In the genomic region with DNA sequence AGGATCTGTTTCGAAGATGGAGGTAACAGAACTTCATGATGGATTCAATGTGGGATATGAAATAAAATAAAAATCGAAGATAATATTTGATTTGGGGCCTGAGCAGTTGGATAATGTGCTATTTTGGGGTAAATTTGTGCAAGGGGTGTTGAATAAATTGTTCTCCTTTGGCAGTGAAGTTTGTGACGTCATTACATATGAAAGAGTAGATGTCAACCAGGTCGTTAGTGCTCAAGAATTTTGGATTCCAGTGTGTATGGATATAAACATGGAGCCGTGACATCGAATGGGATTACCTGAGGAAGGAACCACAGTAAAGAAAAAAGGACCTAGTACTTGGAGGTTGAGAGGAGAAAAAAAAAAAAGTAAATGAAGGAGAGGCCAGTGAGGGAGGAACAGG, we compare ENCODE assay signal across 26 cellular contexts.
"Had no signal": no experiment of that assay in that cellular context is flagged by ENCODE, and none has a peak within 500 bp of the region (broad histone marks: within the 10 kb centered on the region; RNA-seq: fewer than 3 reads in every experiment).

No MANE protein-coding gene starts in this region.

- H3K4me1 ChIP-seq: colonic mucosa, esophagus muscularis mucosa, esophagus squamous epithelium, foreskin keratinocyte, gastrocnemius medialis, gastroesophageal sphincter, heart left ventricle had no signal

- ATAC-seq: effector memory CD8-positive, alpha-beta T cell; esophagus mucosa; foreskin keratinocyte; gastrocnemius medialis; gastroesophageal sphincter; heart left ventricle had no signal

- H3K4me3 ChIP-seq: colonic mucosa, coronary artery, dorsolateral prefrontal cortex, esophagus muscularis mucosa, esophagus squamous epithelium, gastrocnemius medialis, gastroesophageal sphincter, heart left ventricle had no signal

- H3K27ac ChIP-seq: colonic mucosa, coronary artery, dorsolateral prefrontal cortex, epithelial cell of prostate, esophagus muscularis mucosa, esophagus squamous epithelium, foreskin keratinocyte, gastrocnemius medialis, gastroesophageal sphincter, heart left ventricle had no signal

- DNase-seq: colonic mucosa; cortex of kidney; dermis blood vessel endothelial cell; dorsolateral prefrontal cortex; effector CD4-positive, alpha-beta T cell; effector CD8-positive, alpha-beta T cell; effector memory CD4-positive, alpha-beta T cell; effector memory CD8-positive, alpha-beta T cell; erythroblast; esophagus squamous epithelium; foreskin fibroblast; foreskin keratinocyte; foreskin melanocyte; gastrocnemius medialis; glutamatergic neuron; head of caudate nucleus; heart left ventricle had no signal

- H3K27me3 ChIP-seq: colonic mucosa, dorsolateral prefrontal cortex, esophagus muscularis mucosa, esophagus squamous epithelium, foreskin keratinocyte, gastrocnemius medialis, gastroesophageal sphincter, heart left ventricle had no signal

- FAIRE-seq: colon, endometrium, endothelial cell of umbilical vein, frontal cortex had no signal

- H3K9me3 ChIP-seq: colonic mucosa, esophagus muscularis mucosa, esophagus squamous epithelium, gastrocnemius medialis, gastroesophageal sphincter, heart left ventricle had no signal

- H3K36me3 ChIP-seq: colonic mucosa, esophagus muscularis mucosa, esophagus squamous epithelium, gastrocnemius medialis, gastroesophageal sphincter, heart left ventricle had no signal
